ENCODE assay signal across 12 cellular contexts in the genomic region with DNA sequence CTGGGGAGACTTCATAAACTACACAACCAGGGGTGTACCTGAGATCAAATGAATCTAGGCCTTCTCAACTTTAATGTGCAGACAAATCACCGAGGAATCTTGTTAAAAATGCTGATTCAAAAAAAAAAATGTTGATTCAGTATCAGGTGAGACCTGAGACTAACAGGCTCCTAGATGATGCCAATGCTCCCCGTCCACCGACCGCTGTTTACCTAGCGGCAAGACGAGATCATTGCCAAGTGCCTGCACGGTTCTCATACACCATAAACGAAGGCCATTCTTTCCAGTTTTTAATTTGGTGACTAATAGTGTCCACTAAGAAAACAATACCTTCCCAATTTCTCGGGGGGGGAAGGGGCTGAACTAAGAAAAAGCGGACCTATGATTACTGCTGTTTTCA. TPM values are rescaled to one million over a fixed set of nuclear protein-coding genes. Genes with fewer than 3 reads are reported as not detected.
DNase-seq lines count a peak whose midpoint lies in the region; ATAC-seq and TF ChIP-seq lines count a peak whose summit lies in the region.
"Had no signal": no experiment of that assay in that cellular context is flagged by ENCODE, and none has a peak within 500 bp of the region (broad histone marks: within the 10 kb centered on the region; RNA-seq: fewer than 3 reads in every experiment).

No MANE protein-coding gene starts in this region.

- H3K9ac ChIP-seq in neural cell (ENCODE audit: low read length), result no peak overlapping the region

- DNase-seq in NCI-H2171 treated with DMSO at 0.1 percent for 48 hours (lab: John Stamatoyannopoulos, UW), result peak; percentile 13
- DNase-seq in NCI-H2171 (lab: John Stamatoyannopoulos, UW), result no peak
- DNase-seq in NCI-H1105 treated with DMSO at 0.1 percent for 48 hours (lab: John Stamatoyannopoulos, UW), result peak; percentile 33
- DNase-seq in body of pancreas, result peak in 3 of 4 donors; percentile 16 to 53 (median 46)
- no peak for DNase-seq in NCI-H1930 (lab: John Stamatoyannopoulos, UW)
- no peak for DNase-seq in activated effector memory CD4-positive, alpha-beta T cell treated with anti-CD3 and anti-CD28 coated beads, Interleukin-2, amount 50 U/mL, for 16 hours
- DNase-seq: foreskin melanocyte, HCEC 1CT, left ventricle myocardium superior, retina had no signal

- intact Hi-C loops in body of pancreas (cut with DNase I), result no loop called here

- 19 to 32% methylated on average over 10 of the region's 10 CpGs for WGBS in body of pancreas, 2 donors

- H3K27ac ChIP-seq in body of pancreas (peak overlapping the region in 1 of 4 donors; percentile 45), neural cell (ENCODE audit: low read length) (no peak overlapping the region)

- H3K36me3 ChIP-seq in body of pancreas (replicated peaks in 1 of 2; ENCODE audit: insufficient read depth in 1 of 2, low read depth in 2 of 2) (no peaks in the 10 kb centered on the region), neural cell (ENCODE audit: insufficient read depth, low read length) (no peaks in the 10 kb centered on the region)

- H3K4me1 ChIP-seq in body of pancreas, result peaks cover 40% of the 10 kb centered on the region

- peaks cover 15% of the 10 kb centered on the region for H3K79me2 ChIP-seq in neural cell (replicated peaks; ENCODE audit: insufficient read depth, low read length)

- TF ChIP-seq EP300 in neural cell (conservative IDR thresholded peaks at IDR 0.05; ENCODE audit: poor library complexity, severe bottlenecking), result no peak

- TF ChIP-seq RAD21 in neural cell (conservative IDR thresholded peaks at IDR 0.05), result no peak

- H2AFZ ChIP-seq in neural cell (ENCODE audit: low read depth, low read length), result no peak overlapping the region

- TF ChIP-seq CTCF in body of pancreas (IDR thresholded peaks at IDR 0.05) (no peak), neural cell (IDR thresholded peaks at IDR 0.05; ENCODE audit: poor library complexity, severe bottlenecking) (no peak)

- H3K4me3 ChIP-seq in body of pancreas, result no peak overlapping the region
- peak overlapping the region; percentile 77 for H3K4me3 ChIP-seq in neural cell (ENCODE audit: low read length)

- H3K4me2 ChIP-seq in neural cell (ENCODE audit: low read length), result peak overlapping the region; percentile 54

- H3K9me2 ChIP-seq in neural cell (ENCODE audit: insufficient read depth, low read length), result no peaks in the 10 kb centered on the region

- TF ChIP-seq POLR2A in body of pancreas (IDR thresholded peaks at IDR 0.05), result no peak

- ATAC-seq in body of pancreas (no peak), GM19452 (IDR thresholded peaks at IDR 0.05; ENCODE audit: unreplicated experiment) (no peak)
- ATAC-seq: left ventricle myocardium superior had no signal

- H3K9me3 ChIP-seq in body of pancreas (no peaks in the 10 kb centered on the region), neural cell (ENCODE audit: low read length) (no peaks in the 10 kb centered on the region)

- H3F3A ChIP-seq in neural cell (ENCODE audit: insufficient read depth, low read length, poor library complexity, severe bottlenecking), result no peaks in the 10 kb centered on the region

- no peaks in the 10 kb centered on the region for H4K20me1 ChIP-seq in neural cell (ENCODE audit: insufficient read depth)

- H3K27me3 ChIP-seq in body of pancreas (no peaks in the 10 kb centered on the region), neural cell (ENCODE audit: insufficient read depth, low read depth, low read length) (no peaks in the 10 kb centered on the region)

TF ChIP-seq in neural cell, 6 proteins besides CTCF, POLR2A, EP300 and RAD21:
- no peak for TF ChIP-seq EZH2 (IDR thresholded peaks at IDR 0.05; ENCODE audit: borderline replicate concordance, insufficient read depth, low read length, poor library complexity, severe bottlenecking)
- TF ChIP-seq, protein P1, sequence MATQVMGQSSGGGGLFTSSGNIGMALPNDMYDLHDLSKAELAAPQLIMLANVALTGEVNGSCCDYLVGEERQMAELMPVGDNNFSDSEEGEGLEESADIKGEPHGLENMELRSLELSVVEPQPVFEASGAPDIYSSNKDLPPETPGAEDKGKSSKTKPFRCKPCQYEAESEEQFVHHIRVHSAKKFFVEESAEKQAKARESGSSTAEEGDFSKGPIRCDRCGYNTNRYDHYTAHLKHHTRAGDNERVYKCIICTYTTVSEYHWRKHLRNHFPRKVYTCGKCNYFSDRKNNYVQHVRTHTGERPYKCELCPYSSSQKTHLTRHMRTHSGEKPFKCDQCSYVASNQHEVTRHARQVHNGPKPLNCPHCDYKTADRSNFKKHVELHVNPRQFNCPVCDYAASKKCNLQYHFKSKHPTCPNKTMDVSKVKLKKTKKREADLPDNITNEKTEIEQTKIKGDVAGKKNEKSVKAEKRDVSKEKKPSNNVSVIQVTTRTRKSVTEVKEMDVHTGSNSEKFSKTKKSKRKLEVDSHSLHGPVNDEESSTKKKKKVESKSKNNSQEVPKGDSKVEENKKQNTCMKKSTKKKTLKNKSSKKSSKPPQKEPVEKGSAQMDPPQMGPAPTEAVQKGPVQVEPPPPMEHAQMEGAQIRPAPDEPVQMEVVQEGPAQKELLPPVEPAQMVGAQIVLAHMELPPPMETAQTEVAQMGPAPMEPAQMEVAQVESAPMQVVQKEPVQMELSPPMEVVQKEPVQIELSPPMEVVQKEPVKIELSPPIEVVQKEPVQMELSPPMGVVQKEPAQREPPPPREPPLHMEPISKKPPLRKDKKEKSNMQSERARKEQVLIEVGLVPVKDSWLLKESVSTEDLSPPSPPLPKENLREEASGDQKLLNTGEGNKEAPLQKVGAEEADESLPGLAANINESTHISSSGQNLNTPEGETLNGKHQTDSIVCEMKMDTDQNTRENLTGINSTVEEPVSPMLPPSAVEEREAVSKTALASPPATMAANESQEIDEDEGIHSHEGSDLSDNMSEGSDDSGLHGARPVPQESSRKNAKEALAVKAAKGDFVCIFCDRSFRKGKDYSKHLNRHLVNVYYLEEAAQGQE (IDR thresholded peaks at IDR 0.05; ENCODE audit: borderline replicate concordance), result no peak

RNA-seq across cellular contexts. Expression of a gene that starts 2.5 kb away (rescaled TPM):
- under 1 TPM in 1 of 2 donors, not detected in 1; 0.33 TPM for total RNA-seq in body of pancreas
- 3.8 and 4.1 TPM in 2 replicates for polyA plus RNA-seq in neural cell
- 11.7 and 16.9 TPM in 2 replicates for polyA minus RNA-seq in neural cell

Comparison
In these comparisons a context has a peak if more than half of its experiments do, and no peak if none do; other contexts are left out.
1. DNase-seq: peak in NCI-H2171 treated with DMSO at 0.1 percent for 48 hours (single experiment), NCI-H1105 treated with DMSO at 0.1 percent for 48 hours (single experiment) and body of pancreas (3 of 4); none in NCI-H2171 (single experiment), NCI-H1930 (0 of 2) and activated effector memory CD4-positive, alpha-beta T cell treated with anti-CD3 and anti-CD28 coated beads, Interleukin-2, amount 50 U/mL, for 16 hours (single experiment).